In the genomic region with DNA sequence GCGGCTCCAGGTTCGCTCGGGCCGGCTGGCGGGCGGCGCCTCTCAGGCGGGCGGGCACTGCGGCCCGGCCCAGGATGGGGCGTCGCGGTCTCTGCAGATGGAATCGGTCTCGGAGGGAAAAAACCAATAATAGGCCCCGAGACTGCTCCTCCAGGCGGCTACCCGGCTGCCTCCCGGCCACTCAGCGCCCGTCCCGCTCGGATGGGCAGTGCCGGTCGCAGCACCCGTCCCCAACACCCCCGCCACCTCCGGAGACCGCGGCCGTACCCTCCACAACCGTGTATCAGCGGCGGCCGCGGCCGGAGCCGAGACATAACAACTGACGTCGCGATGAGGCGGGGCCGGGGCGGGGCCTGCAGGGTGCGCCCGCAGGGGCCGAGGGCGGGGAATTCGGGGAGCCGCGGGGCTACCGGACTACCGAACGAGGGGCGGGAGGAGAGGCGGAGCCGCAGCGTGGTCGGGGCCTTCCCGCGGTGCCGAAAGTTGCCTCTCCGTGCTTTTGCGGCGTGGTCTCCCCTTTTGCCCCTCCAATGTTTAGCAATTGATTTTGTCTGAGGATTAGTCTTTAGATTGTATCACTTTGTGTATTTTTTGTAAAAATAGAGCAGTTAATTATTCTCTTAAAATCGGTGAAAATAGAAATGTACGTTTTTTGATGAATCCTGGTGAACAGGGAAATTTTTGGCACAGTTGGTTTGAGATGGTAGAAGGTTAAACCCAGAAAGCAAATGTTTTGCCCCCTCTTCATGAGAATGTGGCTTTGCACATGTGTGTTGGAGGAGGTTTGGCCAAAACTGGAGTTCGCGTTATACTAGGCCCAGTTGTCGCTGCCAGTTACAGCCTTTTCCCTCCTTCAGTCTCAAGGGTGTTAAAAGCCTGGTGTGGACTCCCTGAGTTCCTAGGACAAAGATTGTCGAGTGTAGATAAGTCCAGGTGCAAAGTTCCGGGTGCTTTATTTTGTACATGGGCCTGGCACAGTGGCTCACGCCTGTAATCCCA, we compare ENCODE assay signal across 8 cellular contexts.
DNase-seq lines count a peak whose midpoint lies in the region; ATAC-seq lines count a peak whose summit lies in the region.

A gene with protein sequence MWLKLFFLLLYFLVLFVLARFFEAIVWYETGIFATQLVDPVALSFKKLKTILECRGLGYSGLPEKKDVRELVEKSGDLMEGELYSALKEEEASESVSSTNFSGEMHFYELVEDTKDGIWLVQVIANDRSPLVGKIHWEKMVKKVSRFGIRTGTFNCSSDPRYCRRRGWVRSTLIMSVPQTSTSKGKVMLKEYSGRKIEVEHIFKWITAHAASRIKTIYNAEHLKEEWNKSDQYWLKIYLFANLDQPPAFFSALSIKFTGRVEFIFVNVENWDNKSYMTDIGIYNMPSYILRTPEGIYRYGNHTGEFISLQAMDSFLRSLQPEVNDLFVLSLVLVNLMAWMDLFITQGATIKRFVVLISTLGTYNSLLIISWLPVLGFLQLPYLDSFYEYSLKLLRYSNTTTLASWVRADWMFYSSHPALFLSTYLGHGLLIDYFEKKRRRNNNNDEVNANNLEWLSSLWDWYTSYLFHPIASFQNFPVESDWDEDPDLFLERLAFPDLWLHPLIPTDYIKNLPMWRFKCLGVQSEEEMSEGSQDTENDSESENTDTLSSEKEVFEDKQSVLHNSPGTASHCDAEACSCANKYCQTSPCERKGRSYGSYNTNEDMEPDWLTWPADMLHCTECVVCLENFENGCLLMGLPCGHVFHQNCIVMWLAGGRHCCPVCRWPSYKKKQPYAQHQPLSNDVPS (minus strand): TSS at position 317 of the 999 bp plus-strand sequence. CDS start 979 bp downstream, outside the sequence.

- peak; percentile 82 for ATAC-seq in GM18907 (IDR thresholded peaks at IDR 0.05; ENCODE audit: unreplicated experiment)
- ATAC-seq in HG03159 (IDR thresholded peaks at IDR 0.05; ENCODE audit: unreplicated experiment): peak; percentile 78

- DNase-seq in AG08395 (ENCODE audit: low spot score): peak; percentile 94
- peak; percentile 78 for DNase-seq in NCI-H345 treated with DMSO at 0.1 percent for 48 hours (lab: John Stamatoyannopoulos, UW; ENCODE audit: unreplicated experiment)
- DNase-seq in activated CD4-positive, CD25-positive, alpha-beta regulatory T cell treated with anti-CD3 and anti-CD28 coated beads, Interleukin-2, amount 50 U/mL, for 16 hours (ENCODE audit: low read depth, low spot score): peak; percentile 84
- peak; percentile 88 for DNase-seq in central memory CD4-positive, alpha-beta T cell
- DNase-seq in iris pigment epithelial cell (ENCODE audit: low read depth): peak; percentile 91
- DNase-seq in stimulated activated CD4-positive, alpha-beta T cell treated with anti-CD3 and anti-CD28 coated beads, Interleukin-12 subunit alpha, Interleukin-12 subunit beta, amount 100 ng/mL, for 24 hours (ENCODE audit: low read depth in 2 of 2): peak; percentile 85 to 93

Comparison
In these comparisons a context has a peak if more than half of its experiments do, and no peak if none do; other contexts are left out.
1. Peak in every context shown above with its lines: DNase-seq and ATAC-seq.